Comparison of ENCODE assay signal across 8 cellular contexts in the genomic region with DNA sequence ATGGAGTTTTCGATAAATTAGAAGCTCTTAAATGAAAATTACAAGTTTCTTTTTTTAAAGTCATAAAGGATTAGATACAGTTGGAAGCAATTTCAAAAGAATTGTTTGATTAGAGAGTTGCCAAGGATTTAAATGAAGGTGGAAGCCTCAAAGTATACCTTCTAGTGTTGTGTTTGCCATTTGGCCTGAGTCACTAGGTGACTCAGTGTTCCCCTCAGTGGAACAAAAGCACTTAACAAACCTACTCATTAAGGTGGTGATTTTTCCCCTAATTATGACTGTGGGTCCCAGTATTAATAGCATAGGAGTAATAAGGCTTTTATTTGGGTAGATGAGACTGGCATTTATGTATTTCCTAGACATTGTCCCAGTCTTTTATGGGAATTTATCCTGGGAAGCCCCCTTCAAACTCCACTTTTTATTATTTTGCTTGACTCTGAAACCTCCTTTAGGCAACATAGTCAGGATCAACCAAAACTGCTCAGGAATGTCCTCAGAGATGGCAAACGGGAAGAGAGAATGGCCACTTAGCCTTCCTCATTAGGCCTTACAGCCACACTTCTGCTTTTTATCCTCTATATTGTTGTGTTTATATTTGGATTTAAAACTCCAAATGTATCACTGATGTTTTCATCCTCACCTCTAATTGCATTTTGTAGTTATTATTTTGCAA.
DNase-seq lines count a peak whose midpoint lies in the region; ATAC-seq and TF ChIP-seq lines count a peak whose summit lies in the region.

No MANE protein-coding gene starts in this region.

- peak overlapping the region; percentile 77 for H3K27ac Mint-ChIP-seq in activated T-helper 17 cell treated with anti-CD3 and anti-CD28 coated beads, Interleukin-2, amount 50 U/mL, for 72 hours

- no peak overlapping the region for H3K9ac ChIP-seq in mesenchymal stem cell (ENCODE audit: low read length)

- H3K36me3 Mint-ChIP-seq in activated T-helper 17 cell treated with anti-CD3 and anti-CD28 coated beads, Interleukin-2, amount 50 U/mL, for 72 hours (ENCODE audit: low read depth), result peaks cover 58% of the 10 kb centered on the region

- no peaks in the 10 kb centered on the region for H3K27me3 ChIP-seq in mesenchymal stem cell (ENCODE audit: control insufficient read depth in 1 of 2, insufficient read depth in 1 of 2, low read length in 2 of 2)

- H2BK12ac ChIP-seq in mesenchymal stem cell (ENCODE audit: low read length in 2 of 2), result no peak overlapping the region

- H3K4me3 ChIP-seq in mesenchymal stem cell (ENCODE audit: insufficient read depth in 1 of 2, low read depth in 1 of 2, low read length in 2 of 2) (no peak overlapping the region), mucosa of descending colon (no peak overlapping the region)

- H4K91ac ChIP-seq in mesenchymal stem cell (ENCODE audit: low read length), result no peak overlapping the region

- no peak overlapping the region for H3K23ac ChIP-seq in mesenchymal stem cell (ENCODE audit: low read length in 2 of 2)

- H2BK120ac ChIP-seq in mesenchymal stem cell (ENCODE audit: low read depth, low read length), result no peak overlapping the region

- no peak overlapping the region for H3K4ac ChIP-seq in mesenchymal stem cell (ENCODE audit: low read depth in 1 of 2, low read length in 2 of 2)

- intact Hi-C loops in mucosa of descending colon (cut with DNase I, micrococcal nuclease), result no loop called here

- TF ChIP-seq CTCF in mucosa of descending colon (IDR thresholded peaks at IDR 0.05), result no peak

- H3K18ac ChIP-seq in mesenchymal stem cell (ENCODE audit: low read depth in 1 of 2, low read length in 2 of 2), result no peak overlapping the region

- no peak overlapping the region for H2BK15ac ChIP-seq in mesenchymal stem cell (ENCODE audit: low read depth, poor library complexity, severe bottlenecking)

- H3K27me3 Mint-ChIP-seq in activated T-helper 17 cell treated with anti-CD3 and anti-CD28 coated beads, Interleukin-2, amount 50 U/mL, for 72 hours, result no peaks in the 10 kb centered on the region

- no peak overlapping the region for H3K27ac ChIP-seq in mesenchymal stem cell (ENCODE audit: low read length, poor library complexity, severe bottlenecking)

- H3K4me1 Mint-ChIP-seq in activated T-helper 17 cell treated with anti-CD3 and anti-CD28 coated beads, Interleukin-2, amount 50 U/mL, for 72 hours, result peaks cover 9% of the 10 kb centered on the region

- H3K79me1 ChIP-seq in mesenchymal stem cell (replicated peaks; ENCODE audit: low read length, poor library complexity, severe bottlenecking), result peaks cover 8% of the 10 kb centered on the region

- no peak overlapping the region for H3K14ac ChIP-seq in mesenchymal stem cell (ENCODE audit: low read length in 2 of 2)

- ATAC-seq in HG02938 (IDR thresholded peaks at IDR 0.05; ENCODE audit: unreplicated experiment) (peak; percentile 10), mucosa of descending colon (no peak), GM18505 (IDR thresholded peaks at IDR 0.05; ENCODE audit: unreplicated experiment) (no peak), HG03469 (IDR thresholded peaks at IDR 0.05; ENCODE audit: unreplicated experiment) (no peak)
- peak; percentile 81 for ATAC-seq in activated T-helper 17 cell treated with anti-CD3 and anti-CD28 coated beads, Interleukin-2, amount 50 U/mL, for 72 hours (replicated peaks)

- no peaks in the 10 kb centered on the region for H3K4me1 ChIP-seq in mesenchymal stem cell (ENCODE audit: control insufficient read depth, insufficient read depth, low read depth, low read length)
- no peaks in the 10 kb centered on the region for H3K4me1 ChIP-seq in mucosa of descending colon (ENCODE audit: low read depth)

- H3K9me3 ChIP-seq in mesenchymal stem cell (ENCODE audit: control insufficient read depth, low read length) (peaks cover 1% of the 10 kb centered on the region), mucosa of descending colon (no peaks in the 10 kb centered on the region)

- H3K36me3 ChIP-seq in mesenchymal stem cell (ENCODE audit: control insufficient read depth in 1 of 2, insufficient read depth in 2 of 2, low read depth in 1 of 2, low read length in 2 of 2) (peaks cover 0 to 14% of the 10 kb centered on the region in 2 experiments), mucosa of descending colon (ENCODE audit: low read depth) (no peaks in the 10 kb centered on the region)

- peak; percentile 19 for DNase-seq in EH (ENCODE audit: low read depth)
- DNase-seq in mesenchymal stem cell, result peak; percentile 29
- DNase-seq in mucosa of descending colon, result no peak
- no peak for DNase-seq in DMS153 (lab: John Stamatoyannopoulos, UW)

- H3K4me2 ChIP-seq in mesenchymal stem cell (ENCODE audit: low read length, poor library complexity, severe bottlenecking), result no peak overlapping the region

- no peaks in the 10 kb centered on the region for H3K9me3 Mint-ChIP-seq in activated T-helper 17 cell treated with anti-CD3 and anti-CD28 coated beads, Interleukin-2, amount 50 U/mL, for 72 hours

- no peak overlapping the region for H2BK5ac ChIP-seq in mesenchymal stem cell (ENCODE audit: low read depth, low read length, poor library complexity, severe bottlenecking)

- 100% methylated on average over 1 of the region's 2 CpGs for WGBS in mesenchymal stem cell

- H4K8ac ChIP-seq in mesenchymal stem cell (ENCODE audit: low read length), result no peak overlapping the region

- no peak overlapping the region for H2AFZ ChIP-seq in mesenchymal stem cell (ENCODE audit: low read depth, low read length)

- peak overlapping the region; percentile 18 for H3K4me3 Mint-ChIP-seq in activated T-helper 17 cell treated with anti-CD3 and anti-CD28 coated beads, Interleukin-2, amount 50 U/mL, for 72 hours

- H2AK5ac ChIP-seq in mesenchymal stem cell (ENCODE audit: low read length, severe bottlenecking), result no peak overlapping the region

- no peak for TF ChIP-seq POLR2A in GM18505 (IDR thresholded peaks at IDR 0.05; ENCODE audit: borderline replicate concordance, extremely low read depth, insufficient read depth, insufficient read length)

Comparison
In these comparisons a context has a peak if more than half of its experiments do, and no peak if none do; other contexts are left out.
1. DNase-seq: peak in EH (single experiment) and mesenchymal stem cell (single experiment); none in mucosa of descending colon (0 of 3) and DMS153 (single experiment).
2. ATAC-seq: peak in HG02938 (single experiment) and activated T-helper 17 cell treated with anti-CD3 and anti-CD28 coated beads, Interleukin-2, amount 50 U/mL, for 72 hours (single experiment); none in mucosa of descending colon (single experiment), GM18505 (single experiment) and HG03469 (single experiment).